16 cellular contexts compared by ENCODE assay signal in genomic region chr11:134734446-134734845, GRCh38.
"Had no signal": no experiment of that assay in that cellular context is flagged by ENCODE, and none has a peak within 500 bp of the region (broad histone marks: within the 10 kb centered on the region; RNA-seq: fewer than 3 reads in every experiment).

No MANE protein-coding gene starts in this region.

- H3K4me1 ChIP-seq: foreskin keratinocyte, uterus had no signal

- H3K4me3 ChIP-seq: tibial artery, uterus had no signal

- H3K27ac ChIP-seq: foreskin keratinocyte, tibial artery, uterus, WERI-Rb-1 had no signal

- DNase-seq: activated CD4-positive, alpha-beta T cell treated with anti-CD3 and anti-CD28 coated beads for 36 hours; activated CD8-positive, alpha-beta T cell treated with anti-CD3 and anti-CD28 coated beads for 36 hours; activated naive CD4-positive, alpha-beta T cell treated with Interleukin-2 at 50 U/mL for 16 hours; amniotic stem cell; foreskin keratinocyte; head of caudate nucleus; left ventricle myocardium superior; mesenchymal stem cell; posterior cingulate gyrus; stimulated activated CD4-positive, alpha-beta T cell treated with anti-CD3 and anti-CD28 coated beads, Interleukin-4, amount 100 ng/mL, for 4 hours; T-cell; T1000; uterus; WERI-Rb-1 had no signal

- ATAC-seq: activated CD4-positive, alpha-beta T cell treated with anti-CD3 and anti-CD28 coated beads for 36 hours; activated CD8-positive, alpha-beta T cell treated with anti-CD3 and anti-CD28 coated beads for 36 hours; foreskin keratinocyte; left ventricle myocardium superior had no signal

- H3K4me1 Mint-ChIP-seq: activated CD4-positive, alpha-beta T cell treated with anti-CD3 and anti-CD28 coated beads for 36 hours had no signal

- H3K27me3 ChIP-seq: foreskin keratinocyte, tibial artery, uterus had no signal

- H3K9me3 Mint-ChIP-seq: activated CD8-positive, alpha-beta T cell treated with anti-CD3 and anti-CD28 coated beads for 36 hours; activated T-helper 1 cell treated with anti-CD3 and anti-CD28 coated beads, Interleukin-12 subunit alpha, Interleukin-12 subunit beta, Interleukin-2, Interleukin-4 antibody, amounts not matched to agents 30 ng/mL and 10 ng/mL and 1 ng/mL, durations not matched to agents 14 hours and 24 hours and 36 hours; T-cell had no signal

- H3K9me3 ChIP-seq: tibial artery, uterus had no signal

- H3K4me3 Mint-ChIP-seq: activated CD4-positive, alpha-beta T cell treated with anti-CD3 and anti-CD28 coated beads for 36 hours; activated CD8-positive, alpha-beta T cell treated with anti-CD3 and anti-CD28 coated beads for 36 hours; activated T-helper 1 cell treated with anti-CD3 and anti-CD28 coated beads, Interleukin-12 subunit alpha, Interleukin-12 subunit beta, Interleukin-2, Interleukin-4 antibody, amounts not matched to agents 30 ng/mL and 10 ng/mL and 1 ng/mL, durations not matched to agents 14 hours and 24 hours and 36 hours had no signal

- H3K27ac Mint-ChIP-seq: activated CD4-positive, alpha-beta T cell treated with anti-CD3 and anti-CD28 coated beads for 36 hours; activated CD8-positive, alpha-beta T cell treated with anti-CD3 and anti-CD28 coated beads for 36 hours; activated T-helper 1 cell treated with anti-CD3 and anti-CD28 coated beads, Interleukin-12 subunit alpha, Interleukin-12 subunit beta, Interleukin-2, Interleukin-4 antibody, amounts not matched to agents 30 ng/mL and 10 ng/mL and 1 ng/mL, durations not matched to agents 14 hours and 24 hours and 36 hours; T-cell had no signal

- H3K36me3 Mint-ChIP-seq: T-cell had no signal

- H3K36me3 ChIP-seq: tibial artery, uterus, WERI-Rb-1 had no signal
